Comparison of ENCODE assay signal across 12 cellular contexts in genomic region chr15:55916666-55917409, GRCh38.
DNase-seq lines count a peak whose midpoint lies in the region; ATAC-seq and TF ChIP-seq lines count a peak whose summit lies in the region.
"Had no signal": no experiment of that assay in that cellular context is flagged by ENCODE, and none has a peak within 500 bp of the region (broad histone marks: within the 10 kb centered on the region; RNA-seq: fewer than 3 reads in every experiment).

No MANE protein-coding gene starts in this region.

- intact Hi-C loops in adrenal gland (cut with DNase I): no loop called here

- TF ChIP-seq POLR2A in suprapubic skin (IDR thresholded peaks at IDR 0.05) (no peak), adrenal gland (IDR thresholded peaks at IDR 0.05) (no peak)

- H3K9me3 ChIP-seq in MG63: no peaks in the 10 kb centered on the region
- H3K9me3 ChIP-seq in mesodermal cell (ENCODE audit: control insufficient read depth, low read length): no peaks in the 10 kb centered on the region
- no peaks in the 10 kb centered on the region for H3K9me3 ChIP-seq in suprapubic skin
- H3K9me3 ChIP-seq in adrenal gland (replicated peaks in 1 of 3): no peaks in the 10 kb centered on the region

- WGBS in mesodermal cell (ENCODE audit: insufficient coverage in 2 of 2), 2 experiments: 89 to 90% methylated on average over 9 to 10 of the region's 11 CpGs
- 69% methylated on average over 11 of the region's 11 CpGs for WGBS in suprapubic skin
- WGBS in adrenal gland, 4 donors: 66 to 74% (median 69%) methylated on average over 11 of the region's 11 CpGs

- H3K27ac ChIP-seq in mesodermal cell (ENCODE audit: low read depth, low read length, severe bottlenecking) (peak overlapping the region; percentile 2), suprapubic skin (no peak overlapping the region), adrenal gland (no peak overlapping the region)

- no peak for TF ChIP-seq EP300 in suprapubic skin (IDR thresholded peaks at IDR 0.05)

- H3K4me1 ChIP-seq in mesodermal cell (ENCODE audit: control insufficient read depth, insufficient read depth, low read length, poor library complexity, severe bottlenecking) (peaks cover 19% of the 10 kb centered on the region), suprapubic skin (no peaks in the 10 kb centered on the region), adrenal gland (replicated peaks in 1 of 2) (peaks cover 0 to 4% of the 10 kb centered on the region in 2 donors)

- no peak for TF ChIP-seq CTCF in AG09319 (IDR thresholded peaks at IDR 0.05; ENCODE audit: low read depth, low read length)
- no peak for TF ChIP-seq CTCF in suprapubic skin (IDR thresholded peaks at IDR 0.05)
- no peak for TF ChIP-seq CTCF in adrenal gland (IDR thresholded peaks at IDR 0.05)

- H3K36me3 ChIP-seq in MG63: no peaks in the 10 kb centered on the region
- no peaks in the 10 kb centered on the region for H3K36me3 ChIP-seq in mesodermal cell (ENCODE audit: control insufficient read depth, insufficient read depth, low read length)
- H3K36me3 ChIP-seq in suprapubic skin: no peaks in the 10 kb centered on the region
- no peaks in the 10 kb centered on the region for H3K36me3 ChIP-seq in adrenal gland (replicated peaks in 1 of 2)

- DNase-seq in AG09319 (ENCODE audit: extremely low read depth, low read depth) (peak; percentile 67), MG63 (peak; percentile 30), dedifferentiated amniotic fluid mesenchymal stem cell (ENCODE audit: extremely low spot score) (peak; percentile 77), SKM-1 (lab: John Stamatoyannopoulos, UW; ENCODE audit: unreplicated experiment) (no peak), suprapubic skin (ENCODE audit: low spot score in 2 of 2) (no peak), adrenal gland (no peak)
- DNase-seq: activated naive CD8-positive, alpha-beta T cell treated with anti-CD3 and anti-CD28 coated beads, Interleukin-2, amount 10 ng/mL, durations not matched to agents 7 days and 5 days; foreskin melanocyte; NCI-H1105 treated with DMSO at 0.1 percent for 48 hours had no signal

- H3K4me3 ChIP-seq in MG63 (peak overlapping the region; percentile 43), mesodermal cell (ENCODE audit: extremely low read depth, insufficient read depth, low read length, poor library complexity, severe bottlenecking) (no peak overlapping the region), suprapubic skin (no peak overlapping the region), adrenal gland (no peak overlapping the region)

- H3K27me3 ChIP-seq in MG63 (no peaks in the 10 kb centered on the region), suprapubic skin (no peaks in the 10 kb centered on the region), adrenal gland (no peaks in the 10 kb centered on the region)

- no peak for ATAC-seq in HG02870 (IDR thresholded peaks at IDR 0.05; ENCODE audit: unreplicated experiment)
- ATAC-seq: HCT116 had no signal

Comparison
In these comparisons a context has a peak if more than half of its experiments do, and no peak if none do; other contexts are left out.
1. DNase-seq: peak in AG09319 (single experiment), MG63 (single experiment) and dedifferentiated amniotic fluid mesenchymal stem cell (single experiment); none in SKM-1 (single experiment), suprapubic skin (0 of 2) and adrenal gland (0 of 7).